23 cellular contexts compared by ENCODE assay signal in the genomic region with DNA sequence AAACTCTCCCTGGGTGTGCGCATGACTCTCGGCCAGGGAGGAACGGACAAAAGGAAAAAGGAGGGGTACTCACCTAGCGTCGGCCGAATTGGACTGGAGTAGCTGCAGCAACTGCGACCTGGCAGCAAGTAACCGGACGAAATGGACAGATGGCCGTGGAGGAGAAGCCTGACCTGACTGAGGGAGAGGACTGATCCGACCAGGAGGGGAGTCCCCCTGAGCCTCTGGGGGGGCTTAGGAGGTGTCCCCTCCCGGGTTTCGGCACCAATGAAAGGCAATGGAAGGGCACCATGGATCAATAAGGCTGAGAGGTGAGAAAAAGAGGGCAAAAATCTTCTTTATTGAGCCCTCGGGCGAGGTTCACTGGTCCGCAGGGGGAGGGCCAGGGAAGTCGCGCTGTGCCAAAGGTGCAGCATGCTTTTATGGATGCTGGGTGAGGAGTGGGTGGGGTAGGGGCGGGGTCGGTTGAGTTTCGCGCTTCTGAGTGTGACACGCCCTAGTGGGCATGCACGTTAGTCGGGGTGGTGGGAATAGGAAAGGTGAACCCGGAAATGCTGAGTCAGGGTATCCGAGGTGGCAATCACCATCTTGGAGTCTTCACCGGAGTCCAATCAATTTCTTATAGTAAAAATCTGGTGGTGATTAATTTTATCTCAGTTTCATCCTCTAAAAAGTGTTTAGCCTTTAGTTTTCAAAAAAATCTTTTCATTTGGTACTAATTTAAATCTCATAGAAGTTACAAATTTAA.
"Had no signal": no experiment of that assay in that cellular context is flagged by ENCODE, and none has a peak within 500 bp of the region (broad histone marks: within the 10 kb centered on the region; RNA-seq: fewer than 3 reads in every experiment).

No MANE protein-coding gene starts in this region.

- H3K27me3 ChIP-seq: gastrocnemius medialis, ovary, suprapubic skin, vagina had no signal

- H3K4me3 Mint-ChIP-seq: memory B cell; natural killer cell; stimulated activated naive CD8-positive, alpha-beta T cell treated with anti-CD3 and anti-CD28 coated beads, Interleukin-15, amount 100 ng/mL, for 72 hours had no signal

- DNase-seq: dorsolateral prefrontal cortex; effector CD4-positive, alpha-beta T cell; foreskin fibroblast; gastrocnemius medialis; head of caudate nucleus; kidney; natural killer cell; occipital lobe; ovary; posterior cingulate gyrus; psoas muscle; right cardiac atrium; stimulated activated CD4-positive, alpha-beta T cell treated with anti-CD3 and anti-CD28 coated beads, Interleukin-15, amount 100 ng/mL, for 24 hours; stimulated activated CD4-positive, alpha-beta T cell treated with anti-CD3 and anti-CD28 coated beads, Interleukin-2, amount 100 ng/mL, for 48 hours; stimulated activated naive CD4-positive, alpha-beta T cell; stimulated activated naive CD8-positive, alpha-beta T cell treated with anti-CD3 and anti-CD28 coated beads, Interleukin-15, amount 100 ng/mL, for 72 hours; trophoblast cell had no signal

- ATAC-seq: gastrocnemius medialis; left lobe of liver; natural killer cell; psoas muscle; right cardiac atrium; stimulated activated naive CD8-positive, alpha-beta T cell treated with anti-CD3 and anti-CD28 coated beads, Interleukin-15, amount 100 ng/mL, for 72 hours had no signal

- H3K4me3 ChIP-seq: dorsolateral prefrontal cortex, gastrocnemius medialis, lung, ovary, psoas muscle, skin epidermis, suprapubic skin, vagina had no signal

- H3K27ac Mint-ChIP-seq: memory B cell; natural killer cell; stimulated activated naive CD8-positive, alpha-beta T cell treated with anti-CD3 and anti-CD28 coated beads, Interleukin-15, amount 100 ng/mL, for 72 hours had no signal

- H3K9me3 ChIP-seq: gastrocnemius medialis, psoas muscle, suprapubic skin, vagina had no signal

- FAIRE-seq: kidney had no signal

- H3K4me1 Mint-ChIP-seq: memory B cell; natural killer cell; stimulated activated naive CD8-positive, alpha-beta T cell treated with anti-CD3 and anti-CD28 coated beads, Interleukin-15, amount 100 ng/mL, for 72 hours had no signal

- H3K27me3 Mint-ChIP-seq: memory B cell; stimulated activated naive CD8-positive, alpha-beta T cell treated with anti-CD3 and anti-CD28 coated beads, Interleukin-15, amount 100 ng/mL, for 72 hours had no signal

- H3K36me3 ChIP-seq: gastrocnemius medialis, ovary, suprapubic skin, vagina had no signal

- H3K4me1 ChIP-seq: gastrocnemius medialis, psoas muscle, suprapubic skin, vagina had no signal

- H3K36me3 Mint-ChIP-seq: memory B cell had no signal

- H3K27ac ChIP-seq: dorsolateral prefrontal cortex, gastrocnemius medialis, ovary, psoas muscle, skin epidermis, suprapubic skin, vagina had no signal
